Comparison of ENCODE assay signal across 1 cellular context in genomic region chr14:92785601-92786426, GRCh38.
TF ChIP-seq lines count a peak whose summit lies in the region.

No MANE protein-coding gene starts in this region.

TF ChIP-seq in WTC11, 78 proteins besides CTCF, POLR2A, EP300 and RAD21 (continued from another document):
- no peak for TF ChIP-seq STAT6 (CRISPR knock-in tag; conservative IDR thresholded peaks at IDR 0.05; ENCODE audit: low read depth)
- TF ChIP-seq ATF2 (CRISPR knock-in tag; IDR thresholded peaks at IDR 0.05; ENCODE audit: borderline replicate concordance, low read depth) = no peak
- no peak for TF ChIP-seq ZNF671 (CRISPR knock-in tag; IDR thresholded peaks at IDR 0.05)
TF ChIP-seq in WTC11: peak in this region for 0.
